In the genomic region with DNA sequence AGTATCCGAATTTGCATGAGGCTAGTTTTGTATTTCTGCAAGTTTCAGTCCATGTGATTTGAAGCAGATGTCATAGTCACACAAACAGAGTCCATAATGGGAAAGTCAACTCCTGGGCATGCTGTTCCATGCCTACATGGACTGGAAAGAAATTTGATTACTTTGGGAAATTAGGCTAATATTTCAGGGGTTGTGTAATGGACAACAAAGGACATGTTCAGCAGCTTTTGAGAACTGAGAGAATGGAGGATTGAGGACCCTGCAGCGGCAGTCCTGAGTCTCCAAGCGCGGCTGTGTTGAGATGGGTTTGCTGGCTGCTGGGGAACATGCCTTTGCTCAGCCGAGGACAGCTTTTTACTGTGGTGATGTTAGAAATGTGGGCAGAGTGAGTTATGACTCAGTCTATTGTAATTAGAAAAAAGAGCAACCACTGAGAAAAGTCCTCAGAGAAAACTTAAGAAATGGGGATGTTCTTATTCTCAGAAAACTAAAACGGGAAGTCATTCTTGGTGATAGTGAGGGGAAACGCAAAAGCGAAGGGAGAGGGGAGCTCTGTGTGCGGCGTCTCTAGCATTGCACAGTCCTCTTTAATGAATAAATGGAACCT, we compare ENCODE assay signal across 8 cellular contexts.
DNase-seq lines count a peak whose midpoint lies in the region; ATAC-seq lines count a peak whose summit lies in the region.

No MANE protein-coding gene starts in this region.

- intact Hi-C loops in left colon (cut with DNase I, micrococcal nuclease) = no loop called here

- DNase-seq in activated T-cell treated with anti-CD3 and anti-CD28 coated beads for 48 hours (ENCODE audit: low read depth) (peak; percentile 50), RPMI7951 (ENCODE audit: low read depth) (peak; percentile 35), dedifferentiated amniotic fluid mesenchymal stem cell (ENCODE audit: extremely low spot score) (peak; percentile 14), SHP77 treated with DMSO at 0.1 percent for 48 hours (lab: John Stamatoyannopoulos, UW) (no peak), left colon (no peak)
- DNase-seq in activated T-cell treated with anti-CD3 and anti-CD28 coated beads, Interleukin-2, amount 50 U/mL, for 1 hour = no peak
- peak; percentile 60 for DNase-seq in stimulated activated CD4-positive, alpha-beta T cell treated with anti-CD3 and anti-CD28 coated beads, Interleukin-4, amount 100 ng/mL, for 24 hours

- ATAC-seq in HG02938 (IDR thresholded peaks at IDR 0.05; ENCODE audit: unreplicated experiment) (peak; percentile 86), left colon (no peak)

Comparison
In these comparisons a context has a peak if more than half of its experiments do, and no peak if none do; other contexts are left out.
1. DNase-seq: peak in activated T-cell treated with anti-CD3 and anti-CD28 coated beads for 48 hours (single experiment), RPMI7951 (single experiment), dedifferentiated amniotic fluid mesenchymal stem cell (single experiment) and stimulated activated CD4-positive, alpha-beta T cell treated with anti-CD3 and anti-CD28 coated beads, Interleukin-4, amount 100 ng/mL, for 24 hours (single experiment); none in activated T-cell treated with anti-CD3 and anti-CD28 coated beads, Interleukin-2, amount 50 U/mL, for 1 hour (single experiment), SHP77 treated with DMSO at 0.1 percent for 48 hours (single experiment) and left colon (0 of 2).